In the genomic region with DNA sequence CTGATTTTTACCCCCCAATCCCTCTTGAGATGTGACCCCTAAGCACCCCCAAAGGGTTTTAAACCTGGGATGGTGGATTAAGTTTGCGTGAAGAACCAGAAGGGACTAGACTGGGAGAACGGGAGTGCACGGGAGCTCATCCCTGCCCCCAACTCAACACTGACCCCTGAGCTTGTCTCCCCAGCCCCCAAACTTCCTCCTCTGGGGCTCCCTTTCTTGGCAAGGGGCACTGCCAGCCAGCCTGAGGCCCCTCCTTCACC, we compare ENCODE assay signal across 8 cellular contexts. TPM values are rescaled to one million over a fixed set of nuclear protein-coding genes. Genes with fewer than 3 reads are reported as not detected.
DNase-seq lines count a peak whose midpoint lies in the region; ATAC-seq and TF ChIP-seq lines count a peak whose summit lies in the region.

No MANE protein-coding gene starts in this region.

- POLR2A ChIA-PET in Panc1 (lab: Charles Lee), result no interaction called here

- peaks cover 30% of the 10 kb centered on the region for H3K4me1 ChIP-seq in Panc1 (ENCODE audit: control insufficient read depth, insufficient read depth, low read length)

- H3K27ac ChIP-seq in Panc1 (ENCODE audit: low read length), result peak overlapping the region; percentile 86

- no peak for DNase-seq in Panc1 (ENCODE audit: low read depth, low spot score)
- DNase-seq in fibroblast of pulmonary artery (ENCODE audit: low read depth), result no peak
- no peak for DNase-seq in sciatic nerve (ENCODE audit: low spot score)
- no peak for DNase-seq in superior temporal gyrus (ENCODE audit: extremely low spot score)
- no peak for DNase-seq in activated CD4-positive, alpha-beta T cell treated with anti-CD3 and anti-CD28 coated beads for 4 hours
- no peak for DNase-seq in T1000 (lab: John Stamatoyannopoulos, UW)

- H3K9me3 ChIP-seq in Panc1 (ENCODE audit: control insufficient read depth, insufficient read depth, low read depth, low read length), result no peaks in the 10 kb centered on the region

- no peaks in the 10 kb centered on the region for H3K27me3 ChIP-seq in Panc1 (ENCODE audit: control insufficient read depth, insufficient read depth, low read length)

- in situ Hi-C loops in Panc1 (cut with HindIII; ENCODE audit: low pct_unique_long_range_greater_than_20kb, low sequenced_read_pairs), result no loop called here

- H3K36me3 ChIP-seq in Panc1 (ENCODE audit: control insufficient read depth, insufficient read depth, low read length), result no peaks in the 10 kb centered on the region

- TSS peak; percentile 91 for BruUV-seq in Panc1 (replicated peaks; lab: Mats Ljungman, UMichigan)

- H3K4me3 ChIP-seq in Panc1 (ENCODE audit: low read depth in 2 of 2, low read length in 2 of 2) (peak overlapping the region; percentile 52 to 80), fibroblast of pulmonary artery (replicated peaks; ENCODE audit: low read depth, low read length) (peak overlapping the region; percentile 89)

- CTCF ChIA-PET in Panc1 (lab: Charles Lee), result no interaction called here

- ATAC-seq in Panc1, result no peak; the same call in 1 of the 2 replicates
- ATAC-seq in sciatic nerve, result peak; percentile 22
- ATAC-seq in HG03135 (IDR thresholded peaks at IDR 0.05; ENCODE audit: unreplicated experiment), result no peak

- TF ChIP-seq CTCF in Panc1 (IDR thresholded peaks at IDR 0.05), result no peak
- TF ChIP-seq CTCF in fibroblast of pulmonary artery (IDR thresholded peaks at IDR 0.05; ENCODE audit: low read length, missing control alignments), result no peak

- TF ChIP-seq POLR2A in GM19099 (IDR thresholded peaks at IDR 0.05; ENCODE audit: extremely low read depth, insufficient read length, low read depth), result peak; percentile 40

- intact Hi-C loops in Panc1 (cut with micrococcal nuclease; ENCODE audit: unreplicated experiment), result no loop called here
- intact Hi-C loops in sciatic nerve (cut with DNase I), result no loop called here

RNA-seq across cellular contexts. Expression of a gene that starts 5.0 kb away (rescaled TPM):
- total RNA-seq in Panc1 (2021; ENCODE audit: unreplicated experiment) (422 TPM), sciatic nerve (222 TPM)
- 224 TPM for polyA plus RNA-seq in Panc1 (2012; ENCODE audit: insufficient read length)

RNA-seq across cellular contexts. Expression of a gene that starts 18.3 kb away (rescaled TPM):
- total RNA-seq in Panc1 (2021; ENCODE audit: unreplicated experiment) (19.9 TPM), sciatic nerve (9.9 TPM)
- 38.9 TPM for polyA plus RNA-seq in Panc1 (2012; ENCODE audit: insufficient read length)

RNA-seq across cellular contexts. Expression of a gene that starts 27.3 kb away (rescaled TPM):
- 78.1 TPM for total RNA-seq in Panc1 (2021; ENCODE audit: unreplicated experiment)
- 96.2 TPM for polyA plus RNA-seq in Panc1 (2012; ENCODE audit: insufficient read length)
- 28.4 TPM for total RNA-seq in sciatic nerve

RNA-seq across cellular contexts. Expression of a gene that starts 39.9 kb away (rescaled TPM):
- total RNA-seq in Panc1 (2021; ENCODE audit: unreplicated experiment) (39.3 TPM), sciatic nerve (7.4 TPM)
- polyA plus RNA-seq in Panc1 (2012; ENCODE audit: insufficient read length), result 63.1 TPM
